In genomic region chr14:100307215-100308111, GRCh38 we compare ENCODE assay signal across 9 cellular contexts. TPM values are rescaled to one million over a fixed set of nuclear protein-coding genes. Genes with fewer than 3 reads are reported as not detected.
A peak's percentile ranks its signal among the peaks of the same experiment; 100 is the strongest.
DNase-seq lines count a peak whose midpoint lies in the region; ATAC-seq and TF ChIP-seq lines count a peak whose summit lies in the region.
"Had no signal": no experiment of that assay in that cellular context is flagged by ENCODE, and none has a peak within 500 bp of the region (broad histone marks: within the 10 kb centered on the region; RNA-seq: fewer than 3 reads in every experiment).

No MANE protein-coding gene starts in this region.

- peak overlapping the region; percentile 47 for H3K4me3 Mint-ChIP-seq in activated T-helper 17 cell treated with anti-CD3 and anti-CD28 coated beads, Interleukin-2, amount 50 U/mL, for 72 hours

- no peak overlapping the region for H3K27ac Mint-ChIP-seq in activated T-helper 17 cell treated with anti-CD3 and anti-CD28 coated beads, Interleukin-2, amount 50 U/mL, for 72 hours

- H3K27me3 ChIP-seq in spleen (replicated peaks in 1 of 7) = peaks cover 0 to 4% (median 0%) of the 10 kb centered on the region in 7 donors

- peak overlapping the region in 7 of 8 donors; percentile 73 to 94 (median 86) for H3K27ac ChIP-seq in spleen

- no peaks in the 10 kb centered on the region for H3K9me3 ChIP-seq in spleen

- H3K4me1 ChIP-seq in spleen = peaks cover 9 to 83% (median 59%) of the 10 kb centered on the region in 6 donors

- H3K27me3 Mint-ChIP-seq in activated T-helper 17 cell treated with anti-CD3 and anti-CD28 coated beads, Interleukin-2, amount 50 U/mL, for 72 hours = peaks cover 7% of the 10 kb centered on the region

- no peaks in the 10 kb centered on the region for H3K4me1 Mint-ChIP-seq in activated T-helper 17 cell treated with anti-CD3 and anti-CD28 coated beads, Interleukin-2, amount 50 U/mL, for 72 hours

- ATAC-seq in HG03064 (IDR thresholded peaks at IDR 0.05; ENCODE audit: low read depth, unreplicated experiment) = peak; percentile 10
- ATAC-seq in activated T-helper 17 cell treated with anti-CD3 and anti-CD28 coated beads, Interleukin-2, amount 50 U/mL, for 72 hours (replicated peaks) = no peak
- ATAC-seq in HG03520 (IDR thresholded peaks at IDR 0.05; ENCODE audit: unreplicated experiment) = no peak

- H3K36me3 ChIP-seq in spleen = no peaks in the 10 kb centered on the region

- TF ChIP-seq POLR2A in spleen (IDR thresholded peaks at IDR 0.05) = no peak

- WGBS in spleen, 5 donors = 23 to 37% (median 25%) methylated on average over 27 to 33 of the region's 33 CpGs

- TF ChIP-seq CTCF in spleen (IDR thresholded peaks at IDR 0.05 in 8 of 11, conservative IDR thresholded peaks at IDR 0.05 in 3 of 11) = no peak

- no peaks in the 10 kb centered on the region for H3K36me3 Mint-ChIP-seq in activated T-helper 17 cell treated with anti-CD3 and anti-CD28 coated beads, Interleukin-2, amount 50 U/mL, for 72 hours (ENCODE audit: low read depth)

- no peaks in the 10 kb centered on the region for H3K9me3 Mint-ChIP-seq in activated T-helper 17 cell treated with anti-CD3 and anti-CD28 coated beads, Interleukin-2, amount 50 U/mL, for 72 hours

- intact Hi-C loops in spleen (cut with DNase I; ENCODE audit: low total_unique reads) = no loop called here

- H3K4me3 ChIP-seq in iPS-11a (ENCODE audit: low read depth, low read length) = peak overlapping the region; percentile 78
- peak overlapping the region; percentile 64 to 97 (median 88) for H3K4me3 ChIP-seq in spleen

- DNase-seq in ELF-1 (ENCODE audit: low read depth, low spot score) (peak; percentile 65), spleen (peak; percentile 84), T-helper 9 cell (no peak), NCI-H526 treated with DMSO at 0.1 percent for 48 hours (lab: John Stamatoyannopoulos, UW) (no peak)

RNA-seq across cellular contexts. Expression of gene SLC25A29, which starts 1.2 kb away (rescaled TPM):
- 1 to 10 TPM; 3.8 to 9.3 TPM for total RNA-seq in activated T-helper 17 cell treated with anti-CD3 and anti-CD28 coated beads, Interleukin-2, amount 50 U/mL, for 72 hours
- total RNA-seq in spleen = 10 to 100 TPM; 19.6 to 42.7 (median 33.9) TPM
- polyA plus RNA-seq in spleen = 10 to 100 TPM; 26.2 to 52.9 (median 30.2) TPM

RNA-seq across cellular contexts. Expression of gene SLC25A47, which starts 15.7 kb away (rescaled TPM):
- total RNA-seq in activated T-helper 17 cell treated with anti-CD3 and anti-CD28 coated beads, Interleukin-2, amount 50 U/mL, for 72 hours = not detected
- not detected for total RNA-seq in spleen
- polyA plus RNA-seq in spleen = under 1 TPM in 2 of 3 donors, not detected in 1; 0.03 to 0.11 TPM
- total RNA-seq: T-helper 1 cell treated with Interleukin-12 subunit alpha and Interleukin-12 subunit beta and Interleukin-4 antibody, amounts not matched to agents 30 ng/mL and 1 ng/mL, for 36 hours had no signal

Comparison
In these comparisons a context has a peak if more than half of its experiments do, and no peak if none do; other contexts are left out.
1. DNase-seq: peak in ELF-1 (single experiment) and spleen (single experiment); none in T-helper 9 cell (single experiment) and NCI-H526 treated with DMSO at 0.1 percent for 48 hours (single experiment).